25 cellular contexts compared by ENCODE assay signal in the genomic region with DNA sequence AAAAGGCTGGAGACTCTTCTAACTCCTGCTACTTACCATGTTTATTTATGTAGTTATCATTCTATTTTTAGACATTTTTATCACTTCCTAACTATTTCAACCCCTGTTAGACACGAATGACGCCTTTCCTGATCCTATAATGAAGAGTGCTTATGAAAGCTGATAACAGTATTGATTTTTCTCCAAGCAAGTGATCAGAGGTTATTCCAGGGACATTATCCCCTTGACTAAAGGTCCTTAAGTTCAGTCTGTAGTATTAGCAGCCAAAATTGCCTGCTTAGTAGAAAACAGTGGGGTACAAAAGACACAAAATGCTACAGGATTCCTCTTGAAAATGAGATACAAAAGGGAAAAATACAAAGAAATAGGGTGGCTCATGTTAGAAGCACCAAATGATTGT.
"Had no signal": no experiment of that assay in that cellular context is flagged by ENCODE, and none has a peak within 500 bp of the region (broad histone marks: within the 10 kb centered on the region; RNA-seq: fewer than 3 reads in every experiment).

No MANE protein-coding gene starts in this region.

- H3K36me3 ChIP-seq: left lung, neural progenitor cell, neutrophil, stomach, thyroid gland, transverse colon, upper lobe of left lung, vagina had no signal

- DNase-seq: hippocampal formation; kidney glomerular epithelial cell; left cardiac atrium; left lung; mesendoderm; naive thymus-derived CD8-positive, alpha-beta T cell; occipital lobe; psoas muscle; stimulated activated CD4-positive, alpha-beta T cell treated with anti-CD3 and anti-CD28 coated beads, Interleukin-1b, Interleukin-23, amount 100 ng/mL, for 48 hours; stimulated activated CD4-positive, alpha-beta T cell treated with anti-CD3 and anti-CD28 coated beads, Interleukin-4, amount 100 ng/mL, for 1 hour; stimulated activated naive B cell treated with anti-CD40 and anti-IgM and Interleukin-4, amounts not matched to agents 10 μg/mL and 1 μg/mL and 100 μg/mL, for 72 hours; stimulated activated naive CD8-positive, alpha-beta T cell treated with anti-CD3 and anti-CD28 coated beads, Interleukin-15, Interleukin-2, amounts not matched to agents 100 U/mL and 50 U/mL, for 24 hours; stomach; testis; thyroid gland; transverse colon; upper lobe of left lung had no signal

- FAIRE-seq: keratinocyte had no signal

- H3K4me3 ChIP-seq: left lung, lung, neural progenitor cell, psoas muscle, smooth muscle cell, stomach, testis, thyroid gland, transverse colon, upper lobe of left lung, vagina had no signal

- H3K4me1 ChIP-seq: left lung, parathyroid adenoma, psoas muscle, stomach, testis, thyroid gland, transverse colon, upper lobe of left lung, vagina had no signal

- ATAC-seq: left cardiac atrium; left lung; naive thymus-derived CD8-positive, alpha-beta T cell; psoas muscle; sciatic nerve; stimulated activated naive B cell treated with anti-CD40 and anti-IgM and Interleukin-4, amounts not matched to agents 10 μg/mL and 1 μg/mL and 100 μg/mL, for 72 hours; stimulated activated naive CD8-positive, alpha-beta T cell treated with anti-CD3 and anti-CD28 coated beads, Interleukin-15, Interleukin-2, amounts not matched to agents 100 U/mL and 50 U/mL, for 24 hours had no signal

- H2AFZ ChIP-seq: neural progenitor cell, parathyroid adenoma had no signal

- H3K27ac ChIP-seq: left lung, neural progenitor cell, neutrophil, parathyroid adenoma, psoas muscle, stomach, testis, thyroid gland, transverse colon, upper lobe of left lung, vagina had no signal

- H3K9me3 ChIP-seq: neutrophil, psoas muscle, testis, thyroid gland, transverse colon, upper lobe of left lung, vagina had no signal

- H3K4me2 ChIP-seq: neural progenitor cell, smooth muscle cell had no signal

- H3K79me2 ChIP-seq: parathyroid adenoma had no signal

- H3K9ac ChIP-seq: neural progenitor cell, parathyroid adenoma had no signal

- H3K27me3 ChIP-seq: left lung, neural progenitor cell, neutrophil, stomach, testis, thyroid gland, transverse colon, upper lobe of left lung, vagina had no signal
